2 cellular contexts compared by ENCODE assay signal in genomic region chr7:143229054-143229790, GRCh38.
TF ChIP-seq lines count a peak whose summit lies in the region.

No MANE protein-coding gene starts in this region.

TF ChIP-seq in neural cell, 6 proteins besides CTCF, POLR2A, EP300 and RAD21:
- TF ChIP-seq POLR2AphosphoS5 (IDR thresholded peaks at IDR 0.05) (no peak), MXI1 (conservative IDR thresholded peaks at IDR 0.05; ENCODE audit: poor library complexity, severe bottlenecking) (no peak), SMC3 (conservative IDR thresholded peaks at IDR 0.05; ENCODE audit: poor library complexity) (no peak), REST (IDR thresholded peaks at IDR 0.05; ENCODE audit: borderline replicate concordance) (peak; percentile 45), EZH2 (IDR thresholded peaks at IDR 0.05; ENCODE audit: borderline replicate concordance, insufficient read depth, low read length, poor library complexity, severe bottlenecking) (no peak), TAF1 (IDR thresholded peaks at IDR 0.05; ENCODE audit: low read depth) (no peak)

TF ChIP-seq in HepG2, 621 proteins besides CTCF, POLR2A, EP300 and RAD21:
- TF ChIP-seq ZFP37 (CRISPR knock-in tag; IDR thresholded peaks at IDR 0.05; ENCODE audit: borderline replicate concordance) = no peak
- TF ChIP-seq ATF6 (CRISPR knock-in tag; conservative IDR thresholded peaks at IDR 0.05) = no peak
- TF ChIP-seq PRPF4 (IDR thresholded peaks at IDR 0.05; ENCODE audit: low read depth, low read length, poor library complexity, severe bottlenecking) = no peak
- TF ChIP-seq ZBTB34 (CRISPR knock-in tag; IDR thresholded peaks at IDR 0.05) = no peak
- no peak for TF ChIP-seq SPEN (CRISPR knock-in tag; IDR thresholded peaks at IDR 0.05; ENCODE audit: low read depth)
- no peak for TF ChIP-seq ZBTB8A (CRISPR knock-in tag; IDR thresholded peaks at IDR 0.05; ENCODE audit: borderline replicate concordance, low read depth)
- no peak for TF ChIP-seq NFAT5 (CRISPR knock-in tag; IDR thresholded peaks at IDR 0.05)
- no peak for TF ChIP-seq ZNF879 (CRISPR knock-in tag; IDR thresholded peaks at IDR 0.05)
- no peak for TF ChIP-seq BCL3 (CRISPR knock-in tag; IDR thresholded peaks at IDR 0.05)
- no peak for TF ChIP-seq HMGXB3 (CRISPR knock-in tag; IDR thresholded peaks at IDR 0.05; ENCODE audit: borderline replicate concordance)
